In genomic region chr3:108459225-108459624, GRCh38 we compare ENCODE assay signal across 3 cellular contexts.
TF ChIP-seq lines count a peak whose summit lies in the region.

No MANE protein-coding gene starts in this region.

TF ChIP-seq in A549, 52 proteins besides CTCF, POLR2A, EP300 and RAD21:
- TF ChIP-seq CHD4 (IDR thresholded peaks at IDR 0.05; ENCODE audit: borderline replicate concordance) (no peak), ELK1 (IDR thresholded peaks at IDR 0.05; ENCODE audit: low read depth, low read length) (no peak), HES2 (IDR thresholded peaks at IDR 0.05) (no peak), FOSL2 (IDR thresholded peaks at IDR 0.05) (no peak), FOSL2 (CRISPR knock-in tag; IDR thresholded peaks at IDR 0.05) (no peak), MAFK (IDR thresholded peaks at IDR 0.05; ENCODE audit: partially characterized antibody) (peak; percentile 50), E2F6 (IDR thresholded peaks at IDR 0.05; ENCODE audit: borderline replicate concordance, low read depth) (no peak), BHLHE40 (IDR thresholded peaks at IDR 0.05; ENCODE audit: low read depth, low read length) (no peak), ZNF302 (CRISPR knock-in tag; IDR thresholded peaks at IDR 0.05) (no peak), FOSB (CRISPR knock-in tag; IDR thresholded peaks at IDR 0.05) (no peak)

TF ChIP-seq in IMR-90, 13 proteins besides CTCF, POLR2A, EP300 and RAD21:
- TF ChIP-seq CEBPB (IDR thresholded peaks at IDR 0.05; ENCODE audit: low read depth, low read length) (no peak), NFE2L2 (IDR thresholded peaks at IDR 0.05; ENCODE audit: low read depth, low read length) (no peak), MAFK (IDR thresholded peaks at IDR 0.05; ENCODE audit: low read depth, low read length) (0 out of 2 replicates have a peak, but pooled peaks have one; percentile 7), SMC3 (IDR thresholded peaks at IDR 0.05; ENCODE audit: low read depth, low read length) (no peak)

TF ChIP-seq in K562, 482 proteins besides CTCF, POLR2A, EP300 and RAD21:
- TF ChIP-seq ZNF316 (IDR thresholded peaks at IDR 0.05): peak; percentile 16; the same call in 1 of the 2 replicates
- TF ChIP-seq SMARCE1 (IDR thresholded peaks at IDR 0.05): no peak
- TF ChIP-seq ZNF696 (CRISPR knock-in tag; conservative IDR thresholded peaks at IDR 0.05): no peak
